Comparison of ENCODE assay signal across 9 cellular contexts in the genomic region with DNA sequence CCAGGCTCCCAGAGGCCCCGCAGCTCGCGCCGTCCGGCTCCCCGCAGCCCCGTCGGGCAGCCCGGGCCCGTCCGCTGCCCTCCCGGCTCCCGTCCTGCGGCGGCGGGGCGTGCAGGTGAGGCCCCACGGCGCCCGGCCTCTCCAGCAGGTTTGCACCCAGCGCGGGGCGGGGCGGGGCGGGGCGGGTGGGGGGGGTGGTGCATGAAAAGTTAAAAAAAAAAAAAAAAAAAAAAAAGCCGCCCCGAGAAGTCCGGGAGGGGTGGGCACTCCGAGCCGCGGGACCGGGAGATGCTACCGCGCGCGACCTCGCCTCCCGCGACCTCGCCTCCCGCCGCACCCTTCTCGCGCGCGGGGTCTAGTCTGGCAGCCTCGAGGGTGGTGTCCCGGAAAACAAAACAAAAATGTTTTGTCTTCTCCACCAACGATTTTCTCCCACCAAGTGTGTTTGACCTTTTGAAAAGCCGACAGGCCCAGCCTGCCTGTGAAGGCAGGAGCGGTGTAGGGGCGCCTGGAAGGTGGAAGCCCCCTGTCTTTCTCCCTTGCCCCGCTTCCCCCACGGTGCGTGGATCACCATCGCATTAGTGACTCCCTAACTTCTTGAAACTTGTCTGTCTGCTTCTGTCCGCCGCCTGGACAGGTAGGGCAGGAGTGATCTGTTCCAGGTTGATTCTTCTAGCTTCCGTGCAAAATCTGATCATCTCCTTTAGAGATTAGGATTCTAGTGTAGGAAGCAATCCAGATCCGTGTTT. TPM values are rescaled to one million over a fixed set of nuclear protein-coding genes. Genes with fewer than 3 reads are reported as not detected.
DNase-seq lines count a peak whose midpoint lies in the region; ATAC-seq and TF ChIP-seq lines count a peak whose summit lies in the region.
"Had no signal": no experiment of that assay in that cellular context is flagged by ENCODE, and none has a peak within 500 bp of the region (broad histone marks: within the 10 kb centered on the region; RNA-seq: fewer than 3 reads in every experiment).

No MANE protein-coding gene starts in this region.

- intact Hi-C loops in sciatic nerve (cut with DNase I): no loop called here

- TF ChIP-seq CTCF in AG10803 (conservative IDR thresholded peaks at IDR 0.05; ENCODE audit: low read length): no peak
- no peak for TF ChIP-seq CTCF in HFF-Myc (IDR thresholded peaks at IDR 0.05; ENCODE audit: low read depth, low read length, missing control alignments)
- no peak for TF ChIP-seq CTCF in retinal pigment epithelial cell (conservative IDR thresholded peaks at IDR 0.05; ENCODE audit: low read depth, low read length)

- H3K4me3 ChIP-seq in AG10803 (ENCODE audit: low read length): peak overlapping the region; percentile 78
- peak overlapping the region; percentile 48 for H3K4me3 ChIP-seq in HFF-Myc (replicated peaks; ENCODE audit: low read depth, low read length)
- peak overlapping the region; percentile 77 for H3K4me3 ChIP-seq in retinal pigment epithelial cell (ENCODE audit: low read length)

- DNase-seq in AG10803 (ENCODE audit: low read depth): no peak
- DNase-seq in HFF-Myc (ENCODE audit: extremely low read depth, low read depth): no peak
- DNase-seq in activated CD8-positive, alpha-beta memory T cell treated with anti-CD3 and anti-CD28 coated beads, Interleukin-2, amount 50 U/mL, for 48 hours: peak; percentile 68
- DNase-seq in globus pallidus (ENCODE audit: low spot score): peak; percentile 24
- no peak for DNase-seq in retinal pigment epithelial cell (ENCODE audit: low read depth)
- no peak for DNase-seq in sciatic nerve (ENCODE audit: low spot score)

- no peak for ATAC-seq in sciatic nerve
- no peak for ATAC-seq in GM18873 (IDR thresholded peaks at IDR 0.05; ENCODE audit: low FRiP score, unreplicated experiment)
- ATAC-seq in HG02588 (IDR thresholded peaks at IDR 0.05; ENCODE audit: unreplicated experiment): no peak

RNA-seq across cellular contexts. Expression of a gene that starts 0.5 kb away (rescaled TPM):
- 14.0 TPM for total RNA-seq in sciatic nerve

RNA-seq across cellular contexts. Expression of a gene that starts 52.7 kb away (rescaled TPM):
- total RNA-seq in sciatic nerve: 226 TPM
- total RNA-seq: myocyte had no signal

Comparison
In these comparisons a context has a peak if more than half of its experiments do, and no peak if none do; other contexts are left out.
1. DNase-seq: peak in activated CD8-positive, alpha-beta memory T cell treated with anti-CD3 and anti-CD28 coated beads, Interleukin-2, amount 50 U/mL, for 48 hours (single experiment) and globus pallidus (single experiment); none in AG10803 (single experiment), HFF-Myc (single experiment), retinal pigment epithelial cell (single experiment) and sciatic nerve (single experiment).
2. Peak in every context shown above with its lines, with median percentiles within 50 percentile points of each other: H3K4me3 ChIP-seq.